In the genomic region with DNA sequence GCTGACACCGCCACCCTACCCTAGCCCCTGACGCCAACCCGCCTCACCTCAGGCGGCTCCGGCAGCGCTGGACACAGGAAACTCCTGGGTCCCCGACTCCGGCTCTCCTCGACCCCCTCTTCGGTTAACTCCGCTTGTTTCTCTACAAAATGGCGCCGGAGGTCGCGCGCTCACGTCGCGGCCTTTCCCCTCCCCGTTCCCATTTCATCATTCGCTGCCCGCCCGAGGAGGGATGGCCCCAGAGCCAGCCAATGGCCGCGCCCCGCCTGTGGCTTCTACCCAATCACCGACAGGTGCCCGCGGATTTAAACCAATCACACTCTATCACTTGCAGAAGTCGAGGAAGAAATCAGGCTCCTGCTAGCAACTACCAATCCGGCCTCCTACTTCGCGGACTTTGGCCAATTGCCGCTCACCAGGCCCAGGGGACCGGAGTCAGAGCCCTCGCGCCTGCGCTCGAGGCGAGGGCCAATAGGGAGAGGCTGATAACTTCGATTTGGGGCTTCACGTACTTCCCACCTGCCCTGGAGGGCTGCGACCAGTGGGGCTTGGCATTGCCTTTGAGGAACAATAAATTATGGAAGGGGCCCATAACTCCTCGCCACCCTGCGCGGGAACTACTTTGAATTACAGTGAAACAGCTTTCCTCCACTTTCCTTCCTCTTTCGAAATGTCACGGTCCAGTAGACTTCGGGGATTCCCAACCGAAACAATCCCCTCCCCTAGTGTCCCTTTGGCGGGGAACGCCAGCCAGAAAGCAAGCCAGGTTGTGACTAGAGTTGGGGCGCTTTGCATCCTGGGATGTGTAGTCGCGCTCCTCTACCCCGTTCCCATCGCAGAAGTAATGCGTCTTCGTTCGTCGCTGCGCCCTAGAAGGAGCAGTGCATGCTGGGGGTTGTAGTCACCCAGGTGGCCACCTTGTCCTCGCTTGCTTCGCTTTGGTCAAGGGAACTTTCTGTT, we compare ENCODE assay signal across 8 cellular contexts. TPM values are rescaled to one million over a fixed set of nuclear protein-coding genes. Genes with fewer than 3 reads are reported as not detected.
DNase-seq lines count a peak whose midpoint lies in the region; ATAC-seq and TF ChIP-seq lines count a peak whose summit lies in the region.

Gene CNOT1 (minus strand): TSS at position 146 of the 960 bp plus-strand sequence. CDS start 30,489 bp downstream, outside the sequence.

- H3K4me1 ChIP-seq in heart right ventricle (peaks cover 6 to 42% (median 32%) of the 10 kb centered on the region in 9 donors), upper lobe of left lung (peaks cover 20 to 32% (median 25%) of the 10 kb centered on the region in 4 donors)

- TF ChIP-seq POLR2A in upper lobe of left lung (IDR thresholded peaks at IDR 0.05), result peak in 3 of 4 donors; percentile 39 to 84 (median 82)

- in situ Hi-C loops in GM13976 (cut with MboI; ENCODE audit: low sequenced_read_pairs, unreplicated experiment), result no loop called here

- H3K27me3 ChIP-seq in heart right ventricle, result no peaks in the 10 kb centered on the region
- no peaks in the 10 kb centered on the region for H3K27me3 ChIP-seq in upper lobe of left lung

- TF ChIP-seq CTCF in GM13976 (IDR thresholded peaks at IDR 0.05; ENCODE audit: borderline replicate concordance, control extremely low read depth, extremely low read depth, insufficient read depth, missing control alignments), result no peak
- TF ChIP-seq CTCF in heart right ventricle (IDR thresholded peaks at IDR 0.05), result no peak
- peak in 1 of 6 experiments; percentile 31 for TF ChIP-seq CTCF in upper lobe of left lung (IDR thresholded peaks at IDR 0.05)

- no peaks in the 10 kb centered on the region for H3K9me3 ChIP-seq in heart right ventricle
- H3K9me3 ChIP-seq in upper lobe of left lung, result no peaks in the 10 kb centered on the region

- peak; percentile 84 for ATAC-seq in HG02870 (IDR thresholded peaks at IDR 0.05; ENCODE audit: unreplicated experiment)
- ATAC-seq in heart right ventricle, result peak; percentile 94 to 96 (median 96)
- ATAC-seq in upper lobe of left lung (ENCODE audit: low FRiP score in 2 of 2), result peak; percentile 96 to 99

- H3K27ac ChIP-seq in heart right ventricle (peak within 1 kb of the TSS; percentile 93 to 99 (median 98)), upper lobe of left lung (peak within 1 kb of the TSS; percentile 95 to 100 (median 98))

- intact Hi-C loops in T-helper 1 cell treated with Interleukin-12 subunit alpha and Interleukin-12 subunit beta and Interleukin-4 antibody, amounts not matched to agents 30 ng/mL and 1 ng/mL, for 36 hours (cut with micrococcal nuclease), result loop anchor here (1.0 to 5.0 kb wide), 11 partner anchors 43 to 828 kb away; partner anchors contain the start of genes CFAP20, GINS3, GOT2 and KIFC3
- intact Hi-C loops in heart right ventricle (cut with DNase I), result loop anchor here in 5 of 10 donors (1.0 to 10.0 kb wide), 4 partner anchors 54 to 295 kb away; partner anchors contain the start of genes SETD6 (in 4 of the 5) and SLC38A7 (in 1 of the 5)
- intact Hi-C loops in posterior cingulate gyrus (cut with DNase I), result loop anchor here (1.0 to 5.0 kb wide), 3 partner anchors 54 to 115 kb away; partner anchors contain the start of genes GOT2, SETD6 and SLC38A7

- H3K36me3 ChIP-seq in heart right ventricle (peaks cover 0 to 9% (median 0%) of the 10 kb centered on the region in 9 donors), upper lobe of left lung (peaks cover 0 to 4% (median 0%) of the 10 kb centered on the region in 4 donors)

- 0% methylated on average over 64 of the region's 64 CpGs for WGBS in heart right ventricle, 2 donors
- 0% methylated on average over 46 to 62 of the region's 64 CpGs for WGBS in upper lobe of left lung, 2 donors

- TF ChIP-seq EP300 in upper lobe of left lung (IDR thresholded peaks at IDR 0.05), result peak in 1 of 4 donors; percentile 39

- peak; percentile 94 for DNase-seq in GM13976 (ENCODE audit: low spot score)
- DNase-seq in NCI-H146 treated with DMSO at 0.1 percent for 48 hours (lab: John Stamatoyannopoulos, UW; ENCODE audit: unreplicated experiment), result peak; percentile 95
- peak; percentile 100 for DNase-seq in amniotic epithelial cell (ENCODE audit: low read depth)
- peak; percentile 97 to 98 for DNase-seq in heart right ventricle
- DNase-seq in posterior cingulate gyrus, result peak; percentile 96 to 100 (median 98)
- DNase-seq in upper lobe of left lung, result peak; percentile 98

- peak within 1 kb of the TSS; percentile 82 to 99 (median 94) for H3K4me3 ChIP-seq in heart right ventricle
- H3K4me3 ChIP-seq in upper lobe of left lung, result peak within 1 kb of the TSS; percentile 81 to 91 (median 88)

RNA-seq across cellular contexts. Expression of gene CNOT1, which starts in this region (rescaled TPM):
- 256 and 257 TPM in 2 replicates for total RNA-seq in T-helper 1 cell treated with Interleukin-12 subunit alpha and Interleukin-12 subunit beta and Interleukin-4 antibody, amounts not matched to agents 30 ng/mL and 1 ng/mL, for 36 hours
- total RNA-seq in heart right ventricle, result 100 to 1,000 TPM in 1 of 10 donors, 10 to 100 TPM in 9; 66.9 to 102 (median 88.1) TPM
- polyA plus RNA-seq in heart right ventricle, result 10 to 100 TPM; 27.2 to 59.0 TPM
- total RNA-seq in upper lobe of left lung, result 100 to 1,000 TPM in 5 of 6 donors, 10 to 100 TPM in 1; 78.9 to 158 (median 151) TPM

Comparison
In these comparisons a context has a peak if more than half of its experiments do, and no peak if none do; other contexts are left out.
1. Peak in every context shown above with its lines: DNase-seq, ATAC-seq, H3K4me3 ChIP-seq and H3K27ac ChIP-seq.